In genomic region chr6:86276056-86276455, GRCh38 we compare ENCODE assay signal across 36 cellular contexts.
"Had no signal": no experiment of that assay in that cellular context is flagged by ENCODE, and none has a peak within 500 bp of the region (broad histone marks: within the 10 kb centered on the region; RNA-seq: fewer than 3 reads in every experiment).

No MANE protein-coding gene starts in this region.

- H3K4me1 Mint-ChIP-seq: activated B cell treated with CpG ODN at 0.5 μM for 24 hours; activated CD4-positive, alpha-beta T cell treated with anti-CD3 and anti-CD28 coated beads, Interleukin-2, amount 10 ng/mL, durations not matched to agents 24 days and 14 days; activated naive CD8-positive, alpha-beta T cell treated with anti-CD3 and anti-CD28 coated beads for 36 hours; activated T-helper 17 cell treated with anti-CD3 and anti-CD28 coated beads, Interleukin-2, amount 50 U/mL, for 72 hours; brain; central memory CD8-positive, alpha-beta T cell had no signal

- H3K4me3 ChIP-seq: adrenal gland, ascending aorta, cardiac muscle cell had no signal

- H3K27ac ChIP-seq: adrenal gland, ascending aorta, cardiac muscle cell, VCaP had no signal

- H3K27me3 Mint-ChIP-seq: activated B cell treated with CpG ODN at 0.5 μM for 24 hours; activated CD4-positive, alpha-beta memory T cell treated with anti-CD3 and anti-CD28 coated beads for 36 hours; activated CD4-positive, alpha-beta T cell treated with anti-CD3 and anti-CD28 coated beads, Interleukin-2, amount 10 ng/mL, durations not matched to agents 24 days and 14 days; activated CD8-positive, alpha-beta T cell treated with anti-CD3 and anti-CD28 coated beads for 36 hours; activated naive CD8-positive, alpha-beta T cell treated with anti-CD3 and anti-CD28 coated beads for 36 hours; activated T-helper 17 cell treated with anti-CD3 and anti-CD28 coated beads, Interleukin-2, amount 50 U/mL, for 72 hours; brain; central memory CD8-positive, alpha-beta T cell had no signal

- H3K4me1 ChIP-seq: adrenal gland, ascending aorta had no signal

- H3K27ac Mint-ChIP-seq: activated B cell treated with CpG ODN at 0.5 μM for 24 hours; activated CD4-positive, alpha-beta memory T cell treated with anti-CD3 and anti-CD28 coated beads for 36 hours; activated CD4-positive, alpha-beta T cell treated with anti-CD3 and anti-CD28 coated beads, Interleukin-2, amount 10 ng/mL, durations not matched to agents 24 days and 14 days; activated CD8-positive, alpha-beta T cell treated with anti-CD3 and anti-CD28 coated beads for 36 hours; activated naive CD4-positive, alpha-beta T cell treated with anti-CD3 and anti-CD28 coated beads, Interleukin-2, amount 50 U/mL, for 72 hours; activated naive CD8-positive, alpha-beta T cell treated with anti-CD3 and anti-CD28 coated beads for 36 hours; activated T-cell treated with anti-CD3 and anti-CD28 coated beads, Interleukin-2, amount 50 U/mL, for 72 hours; activated T-helper 1 cell treated with anti-CD3 and anti-CD28 coated beads, Interleukin-12 subunit alpha, Interleukin-12 subunit beta, Interleukin-2, Interleukin-4 antibody, amounts not matched to agents 30 ng/mL and 10 ng/mL and 1 ng/mL, durations not matched to agents 14 hours and 24 hours and 36 hours; activated T-helper 17 cell treated with anti-CD3 and anti-CD28 coated beads, Interleukin-2, amount 50 U/mL, for 72 hours; brain; T-helper 1 cell treated with Interleukin-12 subunit alpha and Interleukin-12 subunit beta and Interleukin-4 antibody, amounts not matched to agents 30 μg/mL and 1 μg/mL, for 36 hours; T-helper 2 cell treated with Interferon-gamma antibody and Interleukin-4, amounts not matched to agents 5 μg/mL and 100 μg/mL, for 36 hours had no signal

- H3K9me3 Mint-ChIP-seq: activated naive CD4-positive, alpha-beta T cell treated with anti-CD3 and anti-CD28 coated beads for 36 hours had no signal

- DNase-seq: activated B cell treated with CpG ODN at 0.5 μM for 24 hours; activated CD4-positive, alpha-beta memory T cell treated with anti-CD3 and anti-CD28 coated beads for 36 hours; activated CD4-positive, alpha-beta T cell treated with anti-CD3 and anti-CD28 coated beads for 4 hours; activated CD4-positive, alpha-beta T cell treated with anti-CD3 and anti-CD28 coated beads, Interleukin-2, amount 10 ng/mL, durations not matched to agents 24 days and 14 days; activated CD4-positive, alpha-beta T cell treated with anti-CD3 and anti-CD28 coated beads, Interleukin-2, amount 50 U/mL, for 1 hour; activated CD4-positive, alpha-beta T cell treated with anti-CD3 and anti-CD28 coated beads, Interleukin-2, amount 50 U/mL, for 4 hours; activated CD4-positive, CD25-positive, alpha-beta regulatory T cell treated with anti-CD3 and anti-CD28 coated beads, Interleukin-2, amount 50 U/mL, for 72 hours; activated CD8-positive, alpha-beta memory T cell treated with anti-CD3 and anti-CD28 coated beads, Interleukin-2, amount 50 U/mL, for 4 hours; activated CD8-positive, alpha-beta T cell treated with anti-CD3 and anti-CD28 coated beads for 36 hours; activated effector memory CD4-positive, alpha-beta T cell treated with anti-CD3 and anti-CD28 coated beads, Interleukin-2, amount 50 U/mL, for 16 hours; activated gamma-delta T cell treated with Interleukin-2 at 50 U/mL for 16 hours; activated naive CD4-positive, alpha-beta T cell; activated naive CD4-positive, alpha-beta T cell treated with anti-CD3 and anti-CD28 coated beads for 36 hours; activated naive CD4-positive, alpha-beta T cell treated with anti-CD3 and anti-CD28 coated beads, Interleukin-2, amount 50 U/mL, for 16 hours; activated naive CD8-positive, alpha-beta T cell treated with anti-CD3 and anti-CD28 coated beads for 36 hours; activated T-cell treated with anti-CD3 and anti-CD28 coated beads for 4 hours; activated T-cell treated with anti-CD3 and anti-CD28 coated beads, Interleukin-2, amount 50 U/mL, for 1 hour; activated T-cell treated with anti-CD3 and anti-CD28 coated beads, Interleukin-2, amount 50 U/mL, for 4 hours; activated T-cell treated with anti-CD3 and anti-CD28 coated beads, Interleukin-2, amount 50 U/mL, for 72 hours; adrenal gland; amniotic stem cell; caudate nucleus; SW 1271; T-helper 1 cell; T-helper 2 cell; T-helper 9 cell had no signal

- ATAC-seq: activated CD8-positive, alpha-beta T cell treated with anti-CD3 and anti-CD28 coated beads for 36 hours; activated naive CD4-positive, alpha-beta T cell treated with anti-CD3 and anti-CD28 coated beads, Interleukin-2, amount 50 U/mL, for 72 hours; activated T-cell treated with anti-CD3 and anti-CD28 coated beads, Interleukin-2, amount 50 U/mL, for 4 hours; activated T-cell treated with anti-CD3 and anti-CD28 coated beads, Interleukin-2, amount 50 U/mL, for 72 hours; activated T-helper 17 cell treated with anti-CD3 and anti-CD28 coated beads, Interleukin-2, amount 50 U/mL, for 72 hours had no signal

- H3K4me3 Mint-ChIP-seq: activated B cell treated with CpG ODN at 0.5 μM for 24 hours; activated CD4-positive, alpha-beta memory T cell treated with anti-CD3 and anti-CD28 coated beads for 36 hours; activated CD4-positive, alpha-beta T cell treated with anti-CD3 and anti-CD28 coated beads, Interleukin-2, amount 10 ng/mL, durations not matched to agents 24 days and 14 days; activated CD8-positive, alpha-beta T cell treated with anti-CD3 and anti-CD28 coated beads for 36 hours; activated naive CD4-positive, alpha-beta T cell treated with anti-CD3 and anti-CD28 coated beads for 36 hours; activated naive CD8-positive, alpha-beta T cell treated with anti-CD3 and anti-CD28 coated beads for 36 hours; activated T-cell treated with anti-CD3 and anti-CD28 coated beads, Interleukin-2, amount 50 U/mL, for 4 hours; activated T-cell treated with anti-CD3 and anti-CD28 coated beads, Interleukin-2, amount 50 U/mL, for 72 hours; activated T-helper 1 cell treated with anti-CD3 and anti-CD28 coated beads, Interleukin-12 subunit alpha, Interleukin-12 subunit beta, Interleukin-2, Interleukin-4 antibody, amounts not matched to agents 30 ng/mL and 10 ng/mL and 1 ng/mL, durations not matched to agents 14 hours and 24 hours and 36 hours; activated T-helper 17 cell treated with anti-CD3 and anti-CD28 coated beads, Interleukin-2, amount 50 U/mL, for 72 hours; brain; central memory CD8-positive, alpha-beta T cell; T-helper 1 cell treated with Interleukin-12 subunit alpha and Interleukin-12 subunit beta and Interleukin-4 antibody, amounts not matched to agents 30 μg/mL and 1 μg/mL, for 36 hours; T-helper 2 cell treated with Interferon-gamma antibody and Interleukin-4, amounts not matched to agents 5 μg/mL and 100 μg/mL, for 36 hours had no signal

- H3K36me3 ChIP-seq: adrenal gland, ascending aorta, cardiac muscle cell had no signal

- H3K9me3 ChIP-seq: adrenal gland, ascending aorta had no signal

- H3K27me3 ChIP-seq: adrenal gland, ascending aorta, cardiac muscle cell had no signal

- H3K36me3 Mint-ChIP-seq: activated CD4-positive, alpha-beta memory T cell treated with anti-CD3 and anti-CD28 coated beads for 36 hours; activated naive CD8-positive, alpha-beta T cell treated with anti-CD3 and anti-CD28 coated beads for 36 hours; brain had no signal
